Comparison of ENCODE assay signal across 11 cellular contexts in the genomic region with DNA sequence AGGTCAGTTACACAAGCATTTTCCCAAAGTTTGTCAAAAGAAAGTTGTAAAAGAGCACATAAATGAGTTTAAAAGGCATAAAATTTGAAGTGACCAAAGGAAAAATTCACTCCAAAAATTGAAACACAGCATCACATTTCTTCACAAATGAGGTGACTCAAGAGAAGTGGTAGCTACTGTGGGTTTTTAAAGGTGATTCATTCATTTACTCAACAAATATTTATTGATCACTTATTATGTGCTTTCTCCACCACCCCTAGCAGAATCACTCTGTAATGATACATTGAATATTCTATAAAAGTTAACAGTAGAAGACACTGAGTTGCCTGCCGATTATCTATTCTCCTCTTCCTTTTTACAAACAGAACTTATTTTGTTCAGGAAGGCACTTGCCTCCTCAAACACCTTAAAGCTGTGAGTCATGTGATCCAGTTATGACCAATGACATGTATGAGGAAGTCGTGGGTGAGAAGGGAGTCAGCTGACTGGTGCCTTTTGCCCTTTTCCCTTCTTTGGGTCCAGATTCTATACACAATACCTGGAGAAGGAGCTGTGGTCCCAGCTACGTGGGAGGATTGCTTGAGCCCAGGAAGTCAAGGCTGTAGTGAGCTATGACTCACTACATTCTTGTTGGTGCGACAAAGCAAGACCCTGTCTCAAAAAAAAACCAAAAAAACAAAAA.
DNase-seq lines count a peak whose midpoint lies in the region; ATAC-seq and TF ChIP-seq lines count a peak whose summit lies in the region.
"Had no signal": no experiment of that assay in that cellular context is flagged by ENCODE, and none has a peak within 500 bp of the region (broad histone marks: within the 10 kb centered on the region; RNA-seq: fewer than 3 reads in every experiment).

No MANE protein-coding gene starts in this region.

- peaks cover 47% of the 10 kb centered on the region for H3K36me3 Mint-ChIP-seq in activated T-cell treated with anti-CD3 and anti-CD28 coated beads, Interleukin-2, amount 50 U/mL, for 24 hours (ENCODE audit: low read depth)
- peaks cover 48% of the 10 kb centered on the region for H3K36me3 Mint-ChIP-seq in stimulated activated effector memory CD8-positive, alpha-beta T cell treated with anti-CD3 and anti-CD28 coated beads, Interleukin-12 subunit alpha, Interleukin-12 subunit beta, amount 100 ng/mL, for 72 hours

- H3K27ac Mint-ChIP-seq in activated T-cell treated with anti-CD3 and anti-CD28 coated beads, Interleukin-2, amount 50 U/mL, for 24 hours: peak overlapping the region; percentile 82
- peak overlapping the region; percentile 48 for H3K27ac Mint-ChIP-seq in stimulated activated effector memory CD8-positive, alpha-beta T cell treated with anti-CD3 and anti-CD28 coated beads, Interleukin-12 subunit alpha, Interleukin-12 subunit beta, amount 100 ng/mL, for 72 hours

- peaks cover 40% of the 10 kb centered on the region for H3K4me1 Mint-ChIP-seq in activated T-cell treated with anti-CD3 and anti-CD28 coated beads, Interleukin-2, amount 50 U/mL, for 24 hours (ENCODE audit: low read depth)
- peaks cover 19% of the 10 kb centered on the region for H3K4me1 Mint-ChIP-seq in stimulated activated effector memory CD8-positive, alpha-beta T cell treated with anti-CD3 and anti-CD28 coated beads, Interleukin-12 subunit alpha, Interleukin-12 subunit beta, amount 100 ng/mL, for 72 hours

- no peaks in the 10 kb centered on the region for H3K9me3 Mint-ChIP-seq in activated T-cell treated with anti-CD3 and anti-CD28 coated beads, Interleukin-2, amount 50 U/mL, for 24 hours
- H3K9me3 Mint-ChIP-seq in stimulated activated effector memory CD8-positive, alpha-beta T cell treated with anti-CD3 and anti-CD28 coated beads, Interleukin-12 subunit alpha, Interleukin-12 subunit beta, amount 100 ng/mL, for 72 hours: no peaks in the 10 kb centered on the region

- no peak for TF ChIP-seq CTCF in epithelial cell of proximal tubule (conservative IDR thresholded peaks at IDR 0.05; ENCODE audit: low read depth, low read length)

- no peak for DNase-seq in activated T-cell treated with anti-CD3 and anti-CD28 coated beads, Interleukin-2, amount 50 U/mL, for 24 hours
- DNase-seq in activated T-cell treated with anti-CD3 and anti-CD28 coated beads, Interleukin-2, amount 50 U/mL, for 1 hour: no peak
- DNase-seq in RPMI7951 (ENCODE audit: low read depth) (peak; percentile 61), epithelial cell of proximal tubule (ENCODE audit: low read depth) (peak; percentile 86), left lobe of liver (ENCODE audit: low spot score) (no peak)
- DNase-seq in stimulated activated effector memory CD8-positive, alpha-beta T cell treated with anti-CD3 and anti-CD28 coated beads, Interleukin-12 subunit alpha, Interleukin-12 subunit beta, amount 100 ng/mL, for 72 hours (ENCODE audit: low spot score in 2 of 2): peak in 1 of 2 donors; percentile 56
- DNase-seq: C1 segment of cervical spinal cord, right lobe of liver had no signal

- ATAC-seq in stimulated activated effector memory CD8-positive, alpha-beta T cell treated with anti-CD3 and anti-CD28 coated beads, Interleukin-12 subunit alpha, Interleukin-12 subunit beta, amount 100 ng/mL, for 72 hours: peak; percentile 94
- ATAC-seq in HG03571 (IDR thresholded peaks at IDR 0.05; ENCODE audit: unreplicated experiment) (no peak), left lobe of liver (no peak), HG02642 (IDR thresholded peaks at IDR 0.05; ENCODE audit: poor library complexity, unreplicated experiment) (no peak)

- H3K4me3 ChIP-seq in epithelial cell of proximal tubule (ENCODE audit: low read depth, low read length): no peak overlapping the region
- H3K4me3 ChIP-seq: right lobe of liver, thoracic aorta had no signal

- H3K27me3 Mint-ChIP-seq in activated T-cell treated with anti-CD3 and anti-CD28 coated beads, Interleukin-2, amount 50 U/mL, for 24 hours: no peaks in the 10 kb centered on the region

- H3K4me3 Mint-ChIP-seq in activated T-cell treated with anti-CD3 and anti-CD28 coated beads, Interleukin-2, amount 50 U/mL, for 24 hours: no peak overlapping the region
- peak overlapping the region; percentile 7 for H3K4me3 Mint-ChIP-seq in stimulated activated effector memory CD8-positive, alpha-beta T cell treated with anti-CD3 and anti-CD28 coated beads, Interleukin-12 subunit alpha, Interleukin-12 subunit beta, amount 100 ng/mL, for 72 hours

Comparison
In these comparisons a context has a peak if more than half of its experiments do, and no peak if none do; other contexts are left out.
1. DNase-seq: peak in RPMI7951 (single experiment) and epithelial cell of proximal tubule (single experiment); none in activated T-cell treated with anti-CD3 and anti-CD28 coated beads, Interleukin-2, amount 50 U/mL, for 24 hours (single experiment), activated T-cell treated with anti-CD3 and anti-CD28 coated beads, Interleukin-2, amount 50 U/mL, for 1 hour (single experiment) and left lobe of liver (single experiment).